In genomic region chr5:89399553-89399952, GRCh38 we compare ENCODE assay signal across 1 cellular context.
TF ChIP-seq lines count a peak whose summit lies in the region.

No MANE protein-coding gene starts in this region.

TF ChIP-seq in endothelial cell of umbilical vein, 7 proteins besides CTCF, POLR2A, EP300 and RAD21 (continued from another document):
- TF ChIP-seq JUN (IDR thresholded peaks at IDR 0.05; ENCODE audit: borderline replicate concordance, insufficient read depth, insufficient read length, low read depth): peak; percentile 15
- TF ChIP-seq EZH2 (IDR thresholded peaks at IDR 0.05; ENCODE audit: borderline replicate concordance, low read depth, low read length, severe bottlenecking): no peak
- peak; percentile 71 for TF ChIP-seq GATA2 (IDR thresholded peaks at IDR 0.05; ENCODE audit: insufficient read depth, insufficient read length, low read depth, low read length)
- TF ChIP-seq POLR2AphosphoS5 (IDR thresholded peaks at IDR 0.05; ENCODE audit: insufficient read depth, low read depth, low read length): no peak
- peak; percentile 76 for TF ChIP-seq FOS (IDR thresholded peaks at IDR 0.05; ENCODE audit: borderline replicate concordance, insufficient read depth, low read length)
- TF ChIP-seq, protein P1, sequence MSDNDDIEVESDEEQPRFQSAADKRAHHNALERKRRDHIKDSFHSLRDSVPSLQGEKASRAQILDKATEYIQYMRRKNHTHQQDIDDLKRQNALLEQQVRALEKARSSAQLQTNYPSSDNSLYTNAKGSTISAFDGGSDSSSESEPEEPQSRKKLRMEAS (IDR thresholded peaks at IDR 0.05; ENCODE audit: insufficient read depth, insufficient read length): no peak
